1 cellular context compared by ENCODE assay signal in genomic region chr4:179472164-179472563, GRCh38.
TF ChIP-seq lines count a peak whose summit lies in the region.

No MANE protein-coding gene starts in this region.

TF ChIP-seq in WTC11, 78 proteins besides CTCF, POLR2A, EP300 and RAD21 (continued from another document):
- TF ChIP-seq, protein P1, sequence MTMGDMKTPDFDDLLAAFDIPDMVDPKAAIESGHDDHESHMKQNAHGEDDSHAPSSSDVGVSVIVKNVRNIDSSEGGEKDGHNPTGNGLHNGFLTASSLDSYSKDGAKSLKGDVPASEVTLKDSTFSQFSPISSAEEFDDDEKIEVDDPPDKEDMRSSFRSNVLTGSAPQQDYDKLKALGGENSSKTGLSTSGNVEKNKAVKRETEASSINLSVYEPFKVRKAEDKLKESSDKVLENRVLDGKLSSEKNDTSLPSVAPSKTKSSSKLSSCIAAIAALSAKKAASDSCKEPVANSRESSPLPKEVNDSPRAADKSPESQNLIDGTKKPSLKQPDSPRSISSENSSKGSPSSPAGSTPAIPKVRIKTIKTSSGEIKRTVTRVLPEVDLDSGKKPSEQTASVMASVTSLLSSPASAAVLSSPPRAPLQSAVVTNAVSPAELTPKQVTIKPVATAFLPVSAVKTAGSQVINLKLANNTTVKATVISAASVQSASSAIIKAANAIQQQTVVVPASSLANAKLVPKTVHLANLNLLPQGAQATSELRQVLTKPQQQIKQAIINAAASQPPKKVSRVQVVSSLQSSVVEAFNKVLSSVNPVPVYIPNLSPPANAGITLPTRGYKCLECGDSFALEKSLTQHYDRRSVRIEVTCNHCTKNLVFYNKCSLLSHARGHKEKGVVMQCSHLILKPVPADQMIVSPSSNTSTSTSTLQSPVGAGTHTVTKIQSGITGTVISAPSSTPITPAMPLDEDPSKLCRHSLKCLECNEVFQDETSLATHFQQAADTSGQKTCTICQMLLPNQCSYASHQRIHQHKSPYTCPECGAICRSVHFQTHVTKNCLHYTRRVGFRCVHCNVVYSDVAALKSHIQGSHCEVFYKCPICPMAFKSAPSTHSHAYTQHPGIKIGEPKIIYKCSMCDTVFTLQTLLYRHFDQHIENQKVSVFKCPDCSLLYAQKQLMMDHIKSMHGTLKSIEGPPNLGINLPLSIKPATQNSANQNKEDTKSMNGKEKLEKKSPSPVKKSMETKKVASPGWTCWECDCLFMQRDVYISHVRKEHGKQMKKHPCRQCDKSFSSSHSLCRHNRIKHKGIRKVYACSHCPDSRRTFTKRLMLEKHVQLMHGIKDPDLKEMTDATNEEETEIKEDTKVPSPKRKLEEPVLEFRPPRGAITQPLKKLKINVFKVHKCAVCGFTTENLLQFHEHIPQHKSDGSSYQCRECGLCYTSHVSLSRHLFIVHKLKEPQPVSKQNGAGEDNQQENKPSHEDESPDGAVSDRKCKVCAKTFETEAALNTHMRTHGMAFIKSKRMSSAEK (CRISPR knock-in tag; IDR thresholded peaks at IDR 0.05; ENCODE audit: borderline replicate concordance): no peak
- TF ChIP-seq ETV6 (CRISPR knock-in tag; IDR thresholded peaks at IDR 0.05): no peak
- TF ChIP-seq, protein P2, sequence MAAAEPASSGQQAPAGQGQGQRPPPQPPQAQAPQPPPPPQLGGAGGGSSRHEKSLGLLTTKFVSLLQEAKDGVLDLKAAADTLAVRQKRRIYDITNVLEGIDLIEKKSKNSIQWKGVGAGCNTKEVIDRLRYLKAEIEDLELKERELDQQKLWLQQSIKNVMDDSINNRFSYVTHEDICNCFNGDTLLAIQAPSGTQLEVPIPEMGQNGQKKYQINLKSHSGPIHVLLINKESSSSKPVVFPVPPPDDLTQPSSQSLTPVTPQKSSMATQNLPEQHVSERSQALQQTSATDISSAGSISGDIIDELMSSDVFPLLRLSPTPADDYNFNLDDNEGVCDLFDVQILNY (CRISPR knock-in tag; IDR thresholded peaks at IDR 0.05): no peak
